ENCODE assay signal across 17 cellular contexts in the genomic region with DNA sequence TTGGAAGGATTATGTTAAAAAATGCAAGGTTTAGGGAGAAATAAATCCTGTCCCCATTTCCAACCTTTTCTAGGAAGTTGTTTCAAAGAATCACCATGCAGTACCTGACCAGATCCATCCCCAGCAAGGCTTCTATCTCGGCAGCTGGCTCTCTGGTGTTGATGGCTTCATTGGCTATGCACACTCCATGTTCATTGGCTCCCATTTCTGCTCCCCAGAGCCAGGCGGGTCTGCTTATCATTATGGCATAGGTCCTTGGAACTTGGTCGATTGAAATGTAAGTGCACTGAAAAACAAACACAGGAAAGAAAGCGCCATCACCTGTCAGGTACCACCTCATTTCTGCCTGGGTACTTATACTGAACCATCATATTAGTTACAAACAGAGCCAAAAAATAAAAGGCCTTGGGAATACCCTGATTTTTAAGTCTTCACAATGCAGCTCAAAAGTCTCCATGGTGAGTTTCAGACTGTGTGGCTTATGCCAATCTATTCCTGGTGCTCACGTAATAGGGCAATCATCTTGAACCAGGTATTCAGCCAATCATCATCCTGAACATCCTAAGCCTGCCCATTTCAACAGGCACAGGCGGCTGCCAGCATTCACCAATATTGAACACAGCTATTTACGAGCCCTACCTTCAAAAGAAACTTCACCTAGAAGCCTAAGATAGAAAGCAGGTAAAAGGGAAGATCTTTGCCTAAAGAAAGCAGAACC. TPM values are rescaled to one million over a fixed set of nuclear protein-coding genes. Genes with fewer than 3 reads are reported as not detected.
DNase-seq lines count a peak whose midpoint lies in the region; ATAC-seq and TF ChIP-seq lines count a peak whose summit lies in the region.
"Had no signal": no experiment of that assay in that cellular context is flagged by ENCODE, and none has a peak within 500 bp of the region (broad histone marks: within the 10 kb centered on the region; RNA-seq: fewer than 3 reads in every experiment).

No MANE protein-coding gene starts in this region.

- intact Hi-C loops in Panc1 (cut with micrococcal nuclease; ENCODE audit: unreplicated experiment) (no loop called here), head of caudate nucleus (cut with DNase I) (no loop called here)

- H3K9me3 Mint-ChIP-seq in activated naive CD8-positive, alpha-beta T cell treated with anti-CD3 and anti-CD28 coated beads, Interleukin-2, amount 10 ng/mL, durations not matched to agents 7 days and 5 days, result peaks cover 1% of the 10 kb centered on the region
- no peaks in the 10 kb centered on the region for H3K9me3 Mint-ChIP-seq in activated naive CD8-positive, alpha-beta T cell treated with anti-CD3 and anti-CD28 coated beads for 36 hours
- H3K9me3 Mint-ChIP-seq in immature natural killer cell, result no peaks in the 10 kb centered on the region

- TF ChIP-seq CTCF in Loucy (conservative IDR thresholded peaks at IDR 0.05; ENCODE audit: low read length) (no peak), Panc1 (IDR thresholded peaks at IDR 0.05) (no peak)

- H3K36me3 Mint-ChIP-seq in activated naive CD8-positive, alpha-beta T cell treated with anti-CD3 and anti-CD28 coated beads, Interleukin-2, amount 10 ng/mL, durations not matched to agents 7 days and 5 days, result peaks cover 18% of the 10 kb centered on the region
- H3K36me3 Mint-ChIP-seq in activated naive CD8-positive, alpha-beta T cell treated with anti-CD3 and anti-CD28 coated beads for 36 hours, result peaks cover 6% of the 10 kb centered on the region
- peaks cover 0 to 12% (median 6%) of the 10 kb centered on the region in 3 donors for H3K36me3 Mint-ChIP-seq in immature natural killer cell

- H3K27me3 ChIP-seq in Loucy (ENCODE audit: insufficient read depth, low read length, poor library complexity, severe bottlenecking) (no peaks in the 10 kb centered on the region), Panc1 (ENCODE audit: control insufficient read depth, insufficient read depth, low read length) (no peaks in the 10 kb centered on the region)

- H3K9me2 ChIP-seq in Loucy (replicated peaks; ENCODE audit: low read depth, low read length), result no peaks in the 10 kb centered on the region

- peak overlapping the region; percentile 42 for H3K4me3 ChIP-seq in Loucy (ENCODE audit: low read length, poor library complexity, severe bottlenecking)
- no peak overlapping the region for H3K4me3 ChIP-seq in Panc1 (ENCODE audit: low read depth in 2 of 2, low read length in 2 of 2)
- H3K4me3 ChIP-seq: SK-N-MC had no signal

- H3K36me3 ChIP-seq in Loucy (ENCODE audit: insufficient read depth, low read length), result peaks cover 6% of the 10 kb centered on the region; the same call in 1 of the 2 replicates
- peaks cover 7% of the 10 kb centered on the region; the same call in 1 of the 2 replicates for H3K36me3 ChIP-seq in Panc1 (ENCODE audit: control insufficient read depth, insufficient read depth, low read length)

- peaks cover 15% of the 10 kb centered on the region for H3K4me1 ChIP-seq in Loucy (ENCODE audit: insufficient read depth, low read length, poor library complexity, severe bottlenecking)
- no peaks in the 10 kb centered on the region for H3K4me1 ChIP-seq in Panc1 (ENCODE audit: control insufficient read depth, insufficient read depth, low read length)

- H3K9ac ChIP-seq in Loucy (ENCODE audit: low read depth, low read length, poor library complexity, severe bottlenecking), result peak overlapping the region; percentile 23

- in situ Hi-C loops in Panc1 (cut with HindIII; ENCODE audit: low pct_unique_long_range_greater_than_20kb, low sequenced_read_pairs), result no loop called here

- H3K79me2 ChIP-seq in Loucy (ENCODE audit: insufficient read depth, low read length), result no peaks in the 10 kb centered on the region

- H3K27me3 Mint-ChIP-seq in activated naive CD8-positive, alpha-beta T cell treated with anti-CD3 and anti-CD28 coated beads, Interleukin-2, amount 10 ng/mL, durations not matched to agents 7 days and 5 days, result no peaks in the 10 kb centered on the region
- H3K27me3 Mint-ChIP-seq in activated naive CD8-positive, alpha-beta T cell treated with anti-CD3 and anti-CD28 coated beads for 36 hours, result no peaks in the 10 kb centered on the region
- H3K27me3 Mint-ChIP-seq in immature natural killer cell (ENCODE audit: low read depth in 3 of 3), result no peaks in the 10 kb centered on the region

- no TSS peak for BruUV-seq in Panc1 (replicated peaks; lab: Mats Ljungman, UMichigan)

- H3K27ac Mint-ChIP-seq in activated naive CD8-positive, alpha-beta T cell treated with anti-CD3 and anti-CD28 coated beads, Interleukin-2, amount 10 ng/mL, durations not matched to agents 7 days and 5 days, result peak overlapping the region; percentile 83
- H3K27ac Mint-ChIP-seq in activated naive CD8-positive, alpha-beta T cell treated with anti-CD3 and anti-CD28 coated beads for 36 hours, result no peak overlapping the region
- peak overlapping the region in 5 of 6 donors; percentile 31 to 81 (median 69) for H3K27ac Mint-ChIP-seq in immature natural killer cell

- no peak for DNase-seq in activated naive CD8-positive, alpha-beta T cell treated with anti-CD3 and anti-CD28 coated beads, Interleukin-2, amount 10 ng/mL, durations not matched to agents 7 days and 5 days
- no peak for DNase-seq in activated naive CD8-positive, alpha-beta T cell treated with anti-CD3 and anti-CD28 coated beads for 36 hours
- DNase-seq in Panc1 (ENCODE audit: low read depth, low spot score) (no peak), immature natural killer cell (no peak), head of caudate nucleus (no peak), DMS114 treated with DMSO at 0.1 percent for 48 hours (lab: John Stamatoyannopoulos, UW; ENCODE audit: unreplicated experiment) (no peak)
- DNase-seq: COR-L47, DMS53, MM.1S, NCI-H1092 treated with DMSO at 0.1 percent for 48 hours, NCI-H1930, NCI-H2171, NCI-H446, NCI-H748 treated with DMSO at 0.1 percent for 48 hours had no signal

- no peaks in the 10 kb centered on the region; the same call in 1 of the 2 replicates for H3K9me3 ChIP-seq in Loucy (ENCODE audit: insufficient read depth, low read depth, low read length)
- no peaks in the 10 kb centered on the region for H3K9me3 ChIP-seq in Panc1 (ENCODE audit: control insufficient read depth, insufficient read depth, low read depth, low read length)

- H4K20me1 ChIP-seq in Loucy (ENCODE audit: insufficient read depth, low read length, poor library complexity, severe bottlenecking), result no peaks in the 10 kb centered on the region

- H3F3A ChIP-seq in Loucy (ENCODE audit: low read depth), result no peaks in the 10 kb centered on the region

- H2AFZ ChIP-seq in Loucy (ENCODE audit: low read length), result no peak overlapping the region

- POLR2A ChIA-PET in activated naive CD8-positive, alpha-beta T cell treated with anti-CD3 and anti-CD28 coated beads, Interleukin-2, amount 10 ng/mL, durations not matched to agents 7 days and 5 days (lab: Charles Lee), result interaction anchor here (0.7 to 1.8 kb wide), 2 partner anchors 62 to 72 kb away, joined by 4 to 7 read pairs; partner anchors contain the start of genes FKBP14 and PLEKHA8
- POLR2A ChIA-PET in Panc1 (lab: Charles Lee), result no interaction called here

- H3K27ac ChIP-seq in Panc1 (ENCODE audit: low read length), result no peak overlapping the region
- H3K27ac ChIP-seq: SK-N-MC had no signal

- peak overlapping the region; percentile 81 for H3K4me2 ChIP-seq in Loucy (ENCODE audit: low read depth, low read length, poor library complexity, severe bottlenecking)

- CTCF ChIA-PET in Panc1 (lab: Charles Lee), result no interaction called here

- no peak for ATAC-seq in activated naive CD8-positive, alpha-beta T cell treated with anti-CD3 and anti-CD28 coated beads, Interleukin-2, amount 10 ng/mL, durations not matched to agents 7 days and 5 days (ENCODE audit: low read depth)
- ATAC-seq in Panc1 (peak; percentile 37; the same call in 1 of the 2 replicates), HG03520 (IDR thresholded peaks at IDR 0.05; ENCODE audit: unreplicated experiment) (no peak)

- H3K4me3 Mint-ChIP-seq in activated naive CD8-positive, alpha-beta T cell treated with anti-CD3 and anti-CD28 coated beads, Interleukin-2, amount 10 ng/mL, durations not matched to agents 7 days and 5 days, result peak overlapping the region; percentile 71
- no peak overlapping the region for H3K4me3 Mint-ChIP-seq in activated naive CD8-positive, alpha-beta T cell treated with anti-CD3 and anti-CD28 coated beads for 36 hours
- H3K4me3 Mint-ChIP-seq in immature natural killer cell, result peak overlapping the region in 3 of 5 donors; percentile 34 to 63 (median 59)

- peaks cover 40% of the 10 kb centered on the region for H3K4me1 Mint-ChIP-seq in activated naive CD8-positive, alpha-beta T cell treated with anti-CD3 and anti-CD28 coated beads, Interleukin-2, amount 10 ng/mL, durations not matched to agents 7 days and 5 days
- H3K4me1 Mint-ChIP-seq in activated naive CD8-positive, alpha-beta T cell treated with anti-CD3 and anti-CD28 coated beads for 36 hours, result peaks cover 14% of the 10 kb centered on the region
- H3K4me1 Mint-ChIP-seq in immature natural killer cell, result peaks cover 30 to 41% of the 10 kb centered on the region in 2 donors

RNA-seq across cellular contexts. Expression of gene SCRN1, which starts 34.4 kb away (rescaled TPM):
- total RNA-seq in activated naive CD8-positive, alpha-beta T cell treated with anti-CD3 and anti-CD28 coated beads, Interleukin-2, amount 10 ng/mL, durations not matched to agents 7 days and 5 days, result 10 to 100 TPM; 11.5 to 14.6 TPM
- 1 to 10 TPM; 8.2 to 9.2 TPM for total RNA-seq in activated naive CD8-positive, alpha-beta T cell treated with anti-CD3 and anti-CD28 coated beads for 36 hours
- total RNA-seq in Panc1 (2021; ENCODE audit: unreplicated experiment), result 189 TPM
- polyA plus RNA-seq in Panc1 (2012; ENCODE audit: insufficient read length), result 115 TPM
- polyA plus RNA-seq in immature natural killer cell, result 10 to 100 TPM; 10.6 to 27.8 (median 20.7) TPM

Comparison
In these comparisons a context has a peak if more than half of its experiments do, and no peak if none do; other contexts are left out.
1. RNA of gene SCRN1, which starts 34.4 kb away (total RNA-seq): 189 TPM in Panc1 (single experiment); 11.5 to 14.6 TPM in activated naive CD8-positive, alpha-beta T cell treated with anti-CD3 and anti-CD28 coated beads, Interleukin-2, amount 10 ng/mL, durations not matched to agents 7 days and 5 days and 8.2 to 9.2 TPM in activated naive CD8-positive, alpha-beta T cell treated with anti-CD3 and anti-CD28 coated beads for 36 hours; every median in the first group is over 10 times any median in the second.